ENCODE assay signal across 16 cellular contexts in the genomic region with DNA sequence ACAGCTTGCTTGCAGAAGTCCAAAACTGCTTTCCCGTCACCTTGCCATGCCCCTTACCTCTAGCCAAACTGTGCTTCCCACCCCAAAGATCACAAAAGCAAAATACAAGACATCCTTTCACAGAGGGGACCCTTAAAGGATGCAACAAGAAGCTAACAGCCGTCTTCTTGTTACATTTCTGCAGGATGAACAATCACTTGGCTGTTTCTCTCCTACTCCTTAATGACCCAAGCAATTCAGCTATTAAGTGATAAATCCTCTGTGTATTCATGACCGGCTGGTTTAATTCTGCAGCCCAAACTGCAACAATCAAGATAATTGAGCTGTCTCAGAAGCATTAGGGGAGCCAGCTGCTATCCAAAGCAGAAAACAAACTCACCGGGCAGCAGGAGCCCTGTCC.
"Had no signal": no experiment of that assay in that cellular context is flagged by ENCODE, and none has a peak within 500 bp of the region (broad histone marks: within the 10 kb centered on the region; RNA-seq: fewer than 3 reads in every experiment).

No MANE protein-coding gene starts in this region.

- H3K27me3 ChIP-seq: gastrocnemius medialis, ovary, sigmoid colon had no signal

- H3K36me3 Mint-ChIP-seq: activated CD4-positive, alpha-beta memory T cell treated with anti-CD3 and anti-CD28 coated beads for 36 hours; immature natural killer cell had no signal

- H3K4me3 Mint-ChIP-seq: activated CD4-positive, alpha-beta memory T cell treated with anti-CD3 and anti-CD28 coated beads for 36 hours; activated CD4-positive, alpha-beta T cell treated with anti-CD3 and anti-CD28 coated beads for 36 hours; activated T-cell treated with anti-CD3 and anti-CD28 coated beads, Interleukin-2, amount 50 U/mL, for 4 hours; immature natural killer cell had no signal

- H3K9me3 ChIP-seq: gastrocnemius medialis, heart left ventricle, lower lobe of right lung, ovary, sigmoid colon, spleen, stomach, thoracic aorta had no signal

- H3K27ac Mint-ChIP-seq: activated CD4-positive, alpha-beta memory T cell treated with anti-CD3 and anti-CD28 coated beads for 36 hours; activated CD4-positive, alpha-beta T cell treated with anti-CD3 and anti-CD28 coated beads for 36 hours had no signal

- H3K27me3 Mint-ChIP-seq: activated CD4-positive, alpha-beta memory T cell treated with anti-CD3 and anti-CD28 coated beads for 36 hours had no signal

- ATAC-seq: activated CD4-positive, alpha-beta T cell treated with anti-CD3 and anti-CD28 coated beads for 36 hours; activated T-cell treated with anti-CD3 and anti-CD28 coated beads, Interleukin-2, amount 50 U/mL, for 4 hours; gastrocnemius medialis; lower lobe of right lung had no signal

- DNase-seq: activated CD4-positive, alpha-beta memory T cell treated with anti-CD3 and anti-CD28 coated beads for 36 hours; activated CD4-positive, alpha-beta T cell treated with anti-CD3 and anti-CD28 coated beads for 36 hours; activated effector memory CD4-positive, alpha-beta T cell treated with Interleukin-2 at 50 U/mL for 16 hours; activated naive CD4-positive, alpha-beta T cell treated with anti-CD3 and anti-CD28 coated beads, Interleukin-2, amount 50 U/mL, for 16 hours; activated T-cell treated with anti-CD3 and anti-CD28 coated beads, Interleukin-2, amount 50 U/mL, for 4 hours; gastrocnemius medialis; heart left ventricle; immature natural killer cell; lower lobe of right lung; ovary; sigmoid colon; spleen; stomach had no signal

- H3K27ac ChIP-seq: cardiac muscle cell, epithelial cell of prostate, gastrocnemius medialis, heart left ventricle, lower lobe of right lung, ovary, sigmoid colon, spleen, thoracic aorta had no signal

- H3K4me3 ChIP-seq: cardiac muscle cell, gastrocnemius medialis, heart left ventricle, lower lobe of right lung, ovary, sigmoid colon, spleen, stomach, thoracic aorta had no signal

- H3K4me1 ChIP-seq: gastrocnemius medialis, heart left ventricle, lower lobe of right lung, sigmoid colon, spleen, stomach had no signal

- H3K36me3 ChIP-seq: cardiac muscle cell, gastrocnemius medialis, heart left ventricle, lower lobe of right lung, ovary, sigmoid colon, spleen, stomach, thoracic aorta had no signal

- H3K4me1 Mint-ChIP-seq: activated CD4-positive, alpha-beta T cell treated with anti-CD3 and anti-CD28 coated beads for 36 hours; immature natural killer cell had no signal

- H3K9me3 Mint-ChIP-seq: activated CD4-positive, alpha-beta memory T cell treated with anti-CD3 and anti-CD28 coated beads for 36 hours; activated T-cell treated with anti-CD3 and anti-CD28 coated beads, Interleukin-2, amount 50 U/mL, for 4 hours; immature natural killer cell had no signal
